22 cellular contexts compared by ENCODE assay signal in genomic region chr3:174336774-174337173, GRCh38.
"Had no signal": no experiment of that assay in that cellular context is flagged by ENCODE, and none has a peak within 500 bp of the region (broad histone marks: within the 10 kb centered on the region; RNA-seq: fewer than 3 reads in every experiment).

No MANE protein-coding gene starts in this region.

- DNase-seq: activated CD4-positive, alpha-beta memory T cell treated with anti-CD3 and anti-CD28 coated beads for 36 hours; activated CD4-positive, alpha-beta T cell treated with anti-CD3 and anti-CD28 coated beads for 48 hours; activated effector memory CD4-positive, alpha-beta T cell treated with Interleukin-2 at 50 U/mL for 16 hours; activated naive CD4-positive, alpha-beta T cell treated with anti-CD3 and anti-CD28 coated beads for 36 hours; activated naive CD8-positive, alpha-beta T cell treated with anti-CD3 and anti-CD28 coated beads, Interleukin-2, amount 10 ng/mL, durations not matched to agents 7 days and 5 days; activated T-cell treated with anti-CD3 and anti-CD28 coated beads, Interleukin-2, amount 50 U/mL, for 72 hours; amygdala; colonic mucosa; gastrocnemius medialis; head of caudate nucleus; hypothalamus; mesendoderm; mucosa of descending colon; nephron progenitor cell; occipital lobe; right cardiac atrium; stimulated activated CD4-positive, alpha-beta T cell treated with anti-CD3 and anti-CD28 coated beads, Interleukin-12 subunit alpha, Interleukin-12 subunit beta, amount 100 ng/mL, for 4 hours; stimulated activated CD4-positive, alpha-beta T cell treated with anti-CD3 and anti-CD28 coated beads, Interleukin-4, amount 100 ng/mL, for 4 hours; stimulated activated naive CD8-positive, alpha-beta T cell treated with anti-CD3 and anti-CD28 coated beads, Interleukin-15, Interleukin-2, amounts not matched to agents 100 U/mL and 50 U/mL, for 24 hours; T-helper 17 cell; upper lobe of left lung had no signal

- H3K9me3 ChIP-seq: colonic mucosa, esophagus muscularis mucosa, gastrocnemius medialis, mucosa of descending colon, upper lobe of left lung had no signal

- ATAC-seq: activated T-cell treated with anti-CD3 and anti-CD28 coated beads, Interleukin-2, amount 50 U/mL, for 72 hours; gastrocnemius medialis; mucosa of descending colon; right cardiac atrium; stimulated activated naive CD8-positive, alpha-beta T cell treated with anti-CD3 and anti-CD28 coated beads, Interleukin-15, Interleukin-2, amounts not matched to agents 100 U/mL and 50 U/mL, for 24 hours; T-helper 17 cell had no signal

- H3K4me1 ChIP-seq: colonic mucosa, esophagus muscularis mucosa, gastrocnemius medialis, upper lobe of left lung had no signal

- H3K36me3 ChIP-seq: colonic mucosa, esophagus muscularis mucosa, gastrocnemius medialis, upper lobe of left lung had no signal

- H3K4me3 ChIP-seq: colonic mucosa, esophagus muscularis mucosa, gastrocnemius medialis, mucosa of descending colon, upper lobe of left lung had no signal

- H3K27ac ChIP-seq: colonic mucosa, esophagus muscularis mucosa, gastrocnemius medialis had no signal

- H3K27me3 ChIP-seq: colonic mucosa, esophagus muscularis mucosa, gastrocnemius medialis, upper lobe of left lung had no signal
